In genomic region chr1:32247983-32248889, GRCh38 we compare ENCODE assay signal across 8 cellular contexts. TPM values are rescaled to one million over a fixed set of nuclear protein-coding genes. Genes with fewer than 3 reads are reported as not detected.
DNase-seq lines count a peak whose midpoint lies in the region; ATAC-seq and TF ChIP-seq lines count a peak whose summit lies in the region.

No MANE protein-coding gene starts in this region.

- 16% methylated on average over 10 to 31 of the region's 31 CpGs for WGBS in endodermal cell (ENCODE audit: insufficient coverage in 1 of 2, insufficient read length in 1 of 2), 2 experiments

- H3K9ac ChIP-seq in endodermal cell (ENCODE audit: extremely low read depth, low read length, poor library complexity, severe bottlenecking), result no peak overlapping the region

- CTCF ChIA-PET in HEK293 (lab: Yijun Ruan, JAX), result interaction anchor here (0.6 to 4.3 kb wide), 32 partner anchors 8 to 429 kb away, joined by 3 to 40 read pairs (median 4); partner anchors contain the start of genes CCDC28B and MARCKSL1
- CTCF ChIA-PET in activated CD4-positive, alpha-beta memory T cell treated with anti-CD3 and anti-CD28 coated beads for 36 hours (lab: Charles Lee), result interaction anchor here (0.7 to 5.8 kb wide), 35 partner anchors 8 to 165 kb away, joined by 3 to 65 read pairs (median 4); partner anchors contain the start of genes BSDC1, CCDC28B, EIF3I and HDAC1

- H3K4me1 ChIP-seq in HEK293 (ENCODE audit: control insufficient read depth, insufficient read depth, low read length), result no peaks in the 10 kb centered on the region
- no peaks in the 10 kb centered on the region for H3K4me1 ChIP-seq in endodermal cell (ENCODE audit: control insufficient read depth, insufficient read depth, low read length)
- peaks cover 12% of the 10 kb centered on the region for H3K4me1 ChIP-seq in mucosa of descending colon (ENCODE audit: low read depth)

- no peaks in the 10 kb centered on the region for H3K36me3 ChIP-seq in HEK293 (ENCODE audit: control insufficient read depth in 2 of 2, insufficient read depth in 1 of 2, low read length in 2 of 2)
- H3K36me3 ChIP-seq in endodermal cell (ENCODE audit: control insufficient read depth, insufficient read depth, low read length), result no peaks in the 10 kb centered on the region
- H3K36me3 ChIP-seq in mucosa of descending colon (ENCODE audit: low read depth), result no peaks in the 10 kb centered on the region

- no peaks in the 10 kb centered on the region for H3K27me3 ChIP-seq in endodermal cell (ENCODE audit: control insufficient read depth, insufficient read depth, low read length, poor library complexity, severe bottlenecking)

- H3K9me3 ChIP-seq in HEK293 (ENCODE audit: control insufficient read depth, insufficient read depth, low read depth, low read length), result no peaks in the 10 kb centered on the region
- no peaks in the 10 kb centered on the region for H3K9me3 ChIP-seq in endodermal cell (ENCODE audit: control insufficient read depth, low read length)
- no peaks in the 10 kb centered on the region for H3K9me3 ChIP-seq in mucosa of descending colon

- H3K27ac Mint-ChIP-seq in CD14-positive monocyte (peak overlapping the region in 2 of 7 donors; percentile 62 to 70), endodermal cell (no peak overlapping the region)
- H3K27ac Mint-ChIP-seq in activated CD4-positive, alpha-beta memory T cell treated with anti-CD3 and anti-CD28 coated beads for 36 hours, result peak overlapping the region; percentile 97
- H3K27ac Mint-ChIP-seq in stimulated activated effector memory CD8-positive, alpha-beta T cell treated with anti-CD3 and anti-CD28 coated beads, Interleukin-12 subunit alpha, Interleukin-12 subunit beta, amount 100 ng/mL, for 72 hours, result peak overlapping the region; percentile 96

- peak; percentile 86 for ATAC-seq in mucosa of descending colon
- ATAC-seq in stimulated activated effector memory CD8-positive, alpha-beta T cell treated with anti-CD3 and anti-CD28 coated beads, Interleukin-12 subunit alpha, Interleukin-12 subunit beta, amount 100 ng/mL, for 72 hours, result peak; percentile 60

- peaks cover 0 to 2% of the 10 kb centered on the region in 2 donors for H3K36me3 Mint-ChIP-seq in CD14-positive monocyte
- peaks cover 19% of the 10 kb centered on the region for H3K36me3 Mint-ChIP-seq in activated CD4-positive, alpha-beta memory T cell treated with anti-CD3 and anti-CD28 coated beads for 36 hours
- H3K36me3 Mint-ChIP-seq in endodermal cell (ENCODE audit: low read depth), result no peaks in the 10 kb centered on the region
- H3K36me3 Mint-ChIP-seq in stimulated activated effector memory CD8-positive, alpha-beta T cell treated with anti-CD3 and anti-CD28 coated beads, Interleukin-12 subunit alpha, Interleukin-12 subunit beta, amount 100 ng/mL, for 72 hours, result peaks cover 36% of the 10 kb centered on the region

- DNase-seq in CD14-positive monocyte (ENCODE audit: low spot score), result peak; percentile 70
- DNase-seq in NCI-H510A (lab: John Stamatoyannopoulos, UW), result peak; percentile 78
- peak; percentile 89 for DNase-seq in activated CD4-positive, alpha-beta memory T cell treated with anti-CD3 and anti-CD28 coated beads for 36 hours
- DNase-seq in endodermal cell, result peak; percentile 97
- peak; percentile 92 to 96 (median 92) for DNase-seq in mucosa of descending colon
- peak; percentile 85 to 92 for DNase-seq in stimulated activated effector memory CD8-positive, alpha-beta T cell treated with anti-CD3 and anti-CD28 coated beads, Interleukin-12 subunit alpha, Interleukin-12 subunit beta, amount 100 ng/mL, for 72 hours (ENCODE audit: low spot score in 2 of 2)
- no peak for DNase-seq in dedifferentiated amniotic fluid mesenchymal stem cell (ENCODE audit: extremely low spot score)

- H3K9me3 Mint-ChIP-seq in CD14-positive monocyte (peaks cover 0 to 4% (median 0%) of the 10 kb centered on the region in 7 donors), endodermal cell (no peaks in the 10 kb centered on the region)
- no peaks in the 10 kb centered on the region for H3K9me3 Mint-ChIP-seq in activated CD4-positive, alpha-beta memory T cell treated with anti-CD3 and anti-CD28 coated beads for 36 hours
- no peaks in the 10 kb centered on the region for H3K9me3 Mint-ChIP-seq in stimulated activated effector memory CD8-positive, alpha-beta T cell treated with anti-CD3 and anti-CD28 coated beads, Interleukin-12 subunit alpha, Interleukin-12 subunit beta, amount 100 ng/mL, for 72 hours

- TF ChIP-seq CTCF in CD14-positive monocyte (IDR thresholded peaks at IDR 0.05) (peak; percentile 89), HEK293 (tag by site-specific recombination; IDR thresholded peaks at IDR 0.05) (peak; percentile 97), endodermal cell (conservative IDR thresholded peaks at IDR 0.05) (peak; percentile 98), mucosa of descending colon (IDR thresholded peaks at IDR 0.05) (peak; percentile 90)

- POLR2A ChIA-PET in HEK293 (lab: Yijun Ruan, JAX), result interaction anchor here (0.6 to 1.8 kb wide), 9 partner anchors 11 to 153 kb away, joined by 3 to 8 read pairs (median 3); partner anchors contain the start of genes BSDC1, KPNA6 and MARCKSL1
- POLR2A ChIA-PET in activated CD4-positive, alpha-beta memory T cell treated with anti-CD3 and anti-CD28 coated beads for 36 hours (lab: Charles Lee), result interaction anchor here (0.6 to 4.3 kb wide), 8 partner anchors 7 to 88 kb away, joined by 3 to 37 read pairs (median 5); partner anchors contain the start of genes HDAC1 and MARCKSL1

- intact Hi-C loops in CD14-positive monocyte (cut with micrococcal nuclease) (no loop called here), mucosa of descending colon (cut with DNase I, micrococcal nuclease) (no loop called here)
- intact Hi-C loops in activated CD4-positive, alpha-beta memory T cell treated with anti-CD3 and anti-CD28 coated beads for 36 hours (cut with micrococcal nuclease), result loop anchor here (1.0 to 2.0 kb wide), 2 partner anchors 8 to 25 kb away; partner anchors contain the start of genes EIF3I and TMEM234

- H3K4me3 Mint-ChIP-seq in CD14-positive monocyte (peak overlapping the region in 1 of 2 donors; percentile 72), endodermal cell (peak overlapping the region; percentile 36)
- H3K4me3 Mint-ChIP-seq in activated CD4-positive, alpha-beta memory T cell treated with anti-CD3 and anti-CD28 coated beads for 36 hours, result peak overlapping the region; percentile 60
- H3K4me3 Mint-ChIP-seq in stimulated activated effector memory CD8-positive, alpha-beta T cell treated with anti-CD3 and anti-CD28 coated beads, Interleukin-12 subunit alpha, Interleukin-12 subunit beta, amount 100 ng/mL, for 72 hours, result peak overlapping the region; percentile 95

- peaks cover 26% of the 10 kb centered on the region for H3K4me1 Mint-ChIP-seq in CD14-positive monocyte
- H3K4me1 Mint-ChIP-seq in activated CD4-positive, alpha-beta memory T cell treated with anti-CD3 and anti-CD28 coated beads for 36 hours (ENCODE audit: low read depth), result peaks cover 44% of the 10 kb centered on the region
- H3K4me1 Mint-ChIP-seq in endodermal cell, result peaks cover 3% of the 10 kb centered on the region
- peaks cover 60% of the 10 kb centered on the region for H3K4me1 Mint-ChIP-seq in stimulated activated effector memory CD8-positive, alpha-beta T cell treated with anti-CD3 and anti-CD28 coated beads, Interleukin-12 subunit alpha, Interleukin-12 subunit beta, amount 100 ng/mL, for 72 hours

- no peak overlapping the region for H3K4me3 ChIP-seq in HEK293 (ENCODE audit: low read depth, low read length)
- H3K4me3 ChIP-seq in endodermal cell (ENCODE audit: low read length), result no peak overlapping the region
- H3K4me3 ChIP-seq in mucosa of descending colon, result no peak overlapping the region

- peaks cover 14 to 37% (median 19%) of the 10 kb centered on the region in 3 donors for H3K27me3 Mint-ChIP-seq in CD14-positive monocyte (ENCODE audit: low read depth in 3 of 3)
- H3K27me3 Mint-ChIP-seq in activated CD4-positive, alpha-beta memory T cell treated with anti-CD3 and anti-CD28 coated beads for 36 hours, result no peaks in the 10 kb centered on the region
- H3K27me3 Mint-ChIP-seq in endodermal cell (ENCODE audit: insufficient read depth), result no peaks in the 10 kb centered on the region

- H3K27ac ChIP-seq in HEK293 (ENCODE audit: extremely low read depth, low read depth, low read length), result no peak overlapping the region
- H3K27ac ChIP-seq in endodermal cell (ENCODE audit: low read depth, low read length), result no peak overlapping the region

TF ChIP-seq in HEK293, 187 proteins besides CTCF, POLR2A, EP300 and RAD21 (continues in another document):
- TF ChIP-seq ZNF501 (tag by site-specific recombination; IDR thresholded peaks at IDR 0.05) (0 out of 2 replicates have a peak, but pooled peaks have one; percentile 32), ZNF133 (tag by site-specific recombination; IDR thresholded peaks at IDR 0.05) (no peak), ZNF366 (tag by site-specific recombination; conservative IDR thresholded peaks at IDR 0.05) (no peak)

RNA-seq across cellular contexts. Expression of gene FAM167B, which starts 1.2 kb away (rescaled TPM):
- not detected for polyA plus RNA-seq in CD14-positive monocyte
- total RNA-seq in activated CD4-positive, alpha-beta memory T cell treated with anti-CD3 and anti-CD28 coated beads for 36 hours, result under 1 TPM; 0.68 to 0.69 TPM
- 1 to 10 TPM; 1.1 to 2.9 TPM for total RNA-seq in endodermal cell
- 1.5 TPM for polyA plus RNA-seq in endodermal cell (2013, experiment 1 of 2)
- 1.7 TPM for polyA plus RNA-seq in endodermal cell (2013, experiment 2 of 2)
- total RNA-seq in mucosa of descending colon, result 1 to 10 TPM; 3.4 to 5.5 (median 5.5) TPM

RNA-seq across cellular contexts. Expression of gene LCK, which starts 2.8 kb away (rescaled TPM):
- 1 to 10 TPM; 1.7 to 2.2 TPM for polyA plus RNA-seq in CD14-positive monocyte
- total RNA-seq in activated CD4-positive, alpha-beta memory T cell treated with anti-CD3 and anti-CD28 coated beads for 36 hours, result 100 to 1,000 TPM; 224 to 246 TPM
- 1 to 10 TPM; 1.8 to 4.4 TPM for total RNA-seq in endodermal cell
- 1.8 TPM for polyA plus RNA-seq in endodermal cell (2013, experiment 1 of 2)
- polyA plus RNA-seq in endodermal cell (2013, experiment 2 of 2), result 0.33 TPM
- 1 to 10 TPM; 4.7 to 6.0 (median 5.9) TPM for total RNA-seq in mucosa of descending colon

RNA-seq across cellular contexts. Expression of gene EIF3I, which starts 26.0 kb away (rescaled TPM):
- polyA plus RNA-seq in CD14-positive monocyte, result 100 to 1,000 TPM; 151 to 162 TPM
- total RNA-seq in activated CD4-positive, alpha-beta memory T cell treated with anti-CD3 and anti-CD28 coated beads for 36 hours, result 100 to 1,000 TPM; 297 to 299 TPM
- total RNA-seq in endodermal cell (100 to 1,000 TPM; 194 to 198 TPM), mucosa of descending colon (100 to 1,000 TPM; 111 to 138 (median 115) TPM)
- polyA plus RNA-seq in endodermal cell (2013, experiment 1 of 2), result 211 TPM
- 192 TPM for polyA plus RNA-seq in endodermal cell (2013, experiment 2 of 2)

RNA-seq across cellular contexts. Expression of gene TMEM234, which starts 26.1 kb away (rescaled TPM):
- polyA plus RNA-seq in CD14-positive monocyte, result 10 to 100 TPM; 12.8 to 14.5 TPM
- 1 to 10 TPM; 7.8 to 9.9 TPM for total RNA-seq in activated CD4-positive, alpha-beta memory T cell treated with anti-CD3 and anti-CD28 coated beads for 36 hours
- total RNA-seq in endodermal cell, result 10 to 100 TPM; 35.1 to 35.5 TPM
- 13.6 TPM for polyA plus RNA-seq in endodermal cell (2013, experiment 1 of 2)
- polyA plus RNA-seq in endodermal cell (2013, experiment 2 of 2), result 14.6 TPM
- total RNA-seq in mucosa of descending colon, result 10 to 100 TPM; 21.1 to 35.6 (median 28.0) TPM

RNA-seq across cellular contexts. Expression of gene DCDC2B, which starts 39.3 kb away (rescaled TPM):
- not detected for polyA plus RNA-seq in CD14-positive monocyte
- not detected for total RNA-seq in activated CD4-positive, alpha-beta memory T cell treated with anti-CD3 and anti-CD28 coated beads for 36 hours
- total RNA-seq in endodermal cell, result not detected
- polyA plus RNA-seq in endodermal cell (2013, experiment 1 of 2), result not detected
- not detected for polyA plus RNA-seq in endodermal cell (2013, experiment 2 of 2)
- total RNA-seq in mucosa of descending colon, result not detected

Comparison
In these comparisons a context has a peak if more than half of its experiments do, and no peak if none do; other contexts are left out.
1. RNA of gene LCK, which starts 2.8 kb away (total RNA-seq): 224 to 246 TPM in activated CD4-positive, alpha-beta memory T cell treated with anti-CD3 and anti-CD28 coated beads for 36 hours; 4.7 to 6.0 TPM in mucosa of descending colon and 1.8 to 4.4 TPM in endodermal cell; every median in the first group is over 10 times any median in the second.
2. Peak in every context shown above with its lines, with median percentiles within 50 percentile points of each other: CTCF ChIP-seq.